ENCODE assay signal across 9 cellular contexts in the genomic region with DNA sequence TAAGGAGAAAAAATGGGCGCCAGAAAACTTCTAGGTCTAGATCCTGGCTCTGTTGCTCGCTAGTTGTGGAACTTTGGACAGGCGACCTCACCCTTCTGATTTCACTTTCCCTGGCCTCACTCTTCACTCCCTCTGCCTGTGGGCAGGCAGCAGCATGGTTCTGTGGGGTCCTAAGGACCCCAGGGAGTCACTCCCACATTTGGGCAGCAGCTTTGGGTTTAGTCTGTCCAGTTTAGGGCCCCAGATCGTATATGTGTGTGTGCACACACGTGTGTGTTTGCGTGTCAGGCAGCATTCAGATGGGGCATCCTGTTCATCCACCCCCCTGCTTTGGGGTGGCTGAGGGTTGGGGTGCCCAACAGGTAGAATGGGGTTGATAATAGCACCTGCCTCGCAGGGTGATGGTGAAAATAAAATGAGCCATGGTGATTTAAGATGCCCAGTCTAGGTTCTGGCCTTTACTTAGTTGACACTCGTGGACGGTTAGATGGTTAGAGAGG.
DNase-seq lines count a peak whose midpoint lies in the region; ATAC-seq and TF ChIP-seq lines count a peak whose summit lies in the region.
"Had no signal": no experiment of that assay in that cellular context is flagged by ENCODE, and none has a peak within 500 bp of the region (broad histone marks: within the 10 kb centered on the region; RNA-seq: fewer than 3 reads in every experiment).

No MANE protein-coding gene starts in this region.

- H3K4me3 Mint-ChIP-seq in CD8-positive, alpha-beta T cell = peak overlapping the region; percentile 76
- H3K4me3 Mint-ChIP-seq in activated naive CD8-positive, alpha-beta T cell treated with anti-CD3 and anti-CD28 coated beads, Interleukin-2, amount 50 U/mL, for 24 hours = peak overlapping the region; percentile 64
- peak overlapping the region; percentile 76 to 98 (median 90) for H3K4me3 Mint-ChIP-seq in naive thymus-derived CD4-positive, alpha-beta T cell

- intact Hi-C loops in CD8-positive, alpha-beta T cell (cut with DNase I, micrococcal nuclease) = loop anchor here (1.0 to 5.0 kb wide), 6 partner anchors 15 to 666 kb away; a partner anchor contains a TSS
- intact Hi-C loops in naive thymus-derived CD4-positive, alpha-beta T cell (cut with micrococcal nuclease) = loop anchor here (1.0 to 5.0 kb wide), 3 partner anchors 15 to 671 kb away; a partner anchor contains a TSS

- peak overlapping the region; percentile 97 for H3K27ac Mint-ChIP-seq in CD8-positive, alpha-beta T cell
- peak overlapping the region; percentile 93 for H3K27ac Mint-ChIP-seq in activated naive CD8-positive, alpha-beta T cell treated with anti-CD3 and anti-CD28 coated beads, Interleukin-2, amount 50 U/mL, for 24 hours
- H3K27ac Mint-ChIP-seq in naive thymus-derived CD4-positive, alpha-beta T cell = peak overlapping the region; percentile 95 to 98 (median 97)

- DNase-seq in CD8-positive, alpha-beta T cell = peak in 2 of 7 experiments; percentile 42 to 57
- no peak for DNase-seq in activated naive CD8-positive, alpha-beta T cell treated with anti-CD3 and anti-CD28 coated beads, Interleukin-2, amount 50 U/mL, for 24 hours
- peak in 1 of 9 donors; percentile 8 for DNase-seq in naive thymus-derived CD4-positive, alpha-beta T cell
- DNase-seq in stimulated activated CD4-positive, alpha-beta T cell treated with anti-CD3 and anti-CD28 coated beads, Interleukin-4, amount 100 ng/mL, for 24 hours = no peak
- no peak for DNase-seq in SK-N-DZ (ENCODE audit: low spot score)
- DNase-seq in dedifferentiated amniotic fluid mesenchymal stem cell (ENCODE audit: extremely low spot score) = no peak
- DNase-seq in cerebellum (ENCODE audit: low spot score) = no peak
- DNase-seq: Calu3 had no signal

- no peaks in the 10 kb centered on the region for H3K27me3 ChIP-seq in CD8-positive, alpha-beta T cell (ENCODE audit: insufficient read depth, low read length)
- no peaks in the 10 kb centered on the region for H3K27me3 ChIP-seq in naive thymus-derived CD4-positive, alpha-beta T cell (ENCODE audit: control insufficient read depth in 2 of 2, insufficient read depth in 2 of 2, low read length in 2 of 2)

- CTCF ChIA-PET in CD8-positive, alpha-beta T cell (lab: Charles Lee) = interaction anchor here (0.9 to 6.0 kb wide), 5 partner anchors 9 to 65 kb away, joined by 3 to 48 read pairs (median 5); no protein-coding TSS in a partner anchor
- CTCF ChIA-PET in naive thymus-derived CD4-positive, alpha-beta T cell (lab: Charles Lee) = interaction anchor here (1.0 to 2.6 kb wide), 4 partner anchors 12 to 17 kb away, joined by 6 to 19 read pairs (median 10); no protein-coding TSS in a partner anchor

- H3K36me3 Mint-ChIP-seq in CD8-positive, alpha-beta T cell = peaks cover 6% of the 10 kb centered on the region
- H3K36me3 Mint-ChIP-seq in activated naive CD8-positive, alpha-beta T cell treated with anti-CD3 and anti-CD28 coated beads, Interleukin-2, amount 50 U/mL, for 24 hours (ENCODE audit: low read depth) = no peaks in the 10 kb centered on the region
- peaks cover 0 to 5% (median 0%) of the 10 kb centered on the region in 5 donors for H3K36me3 Mint-ChIP-seq in naive thymus-derived CD4-positive, alpha-beta T cell

- H3K9me3 ChIP-seq in CD8-positive, alpha-beta T cell (ENCODE audit: low read length) = no peaks in the 10 kb centered on the region
- no peaks in the 10 kb centered on the region for H3K9me3 ChIP-seq in naive thymus-derived CD4-positive, alpha-beta T cell (ENCODE audit: control insufficient read depth in 2 of 3, low read length in 3 of 3)

- H3K4me1 ChIP-seq in CD8-positive, alpha-beta T cell (ENCODE audit: insufficient read depth, low read length) = peaks cover 99% of the 10 kb centered on the region
- peaks cover 75 to 90% of the 10 kb centered on the region in 2 donors for H3K4me1 ChIP-seq in naive thymus-derived CD4-positive, alpha-beta T cell (ENCODE audit: control insufficient read depth in 2 of 2, insufficient read depth in 2 of 2, low read length in 2 of 2)

- ATAC-seq in CD8-positive, alpha-beta T cell = peak; percentile 15
- peak; percentile 3 for ATAC-seq in HG03342 (IDR thresholded peaks at IDR 0.05; ENCODE audit: unreplicated experiment)
- no peak for ATAC-seq in activated naive CD8-positive, alpha-beta T cell treated with anti-CD3 and anti-CD28 coated beads, Interleukin-2, amount 50 U/mL, for 24 hours
- ATAC-seq in naive thymus-derived CD4-positive, alpha-beta T cell = no peak

- no peak for TF ChIP-seq CTCF in CD8-positive, alpha-beta T cell (IDR thresholded peaks at IDR 0.05)

- no peaks in the 10 kb centered on the region for H3K9me3 Mint-ChIP-seq in CD8-positive, alpha-beta T cell
- H3K9me3 Mint-ChIP-seq in activated naive CD8-positive, alpha-beta T cell treated with anti-CD3 and anti-CD28 coated beads, Interleukin-2, amount 50 U/mL, for 24 hours = no peaks in the 10 kb centered on the region
- H3K9me3 Mint-ChIP-seq in naive thymus-derived CD4-positive, alpha-beta T cell = no peaks in the 10 kb centered on the region

- peak overlapping the region; percentile 20 for H3K4me3 ChIP-seq in CD8-positive, alpha-beta T cell (ENCODE audit: low read depth, low read length)
- H3K4me3 ChIP-seq in naive thymus-derived CD4-positive, alpha-beta T cell (ENCODE audit: low read length) = peak overlapping the region; percentile 9

- H3K27ac ChIP-seq in CD8-positive, alpha-beta T cell (ENCODE audit: low read depth, low read length) = peak overlapping the region; percentile 76
- peak overlapping the region; percentile 90 for H3K27ac ChIP-seq in naive thymus-derived CD4-positive, alpha-beta T cell (ENCODE audit: low read depth, low read length)

- no peaks in the 10 kb centered on the region for H3K27me3 Mint-ChIP-seq in CD8-positive, alpha-beta T cell (ENCODE audit: low read depth)
- H3K27me3 Mint-ChIP-seq in activated naive CD8-positive, alpha-beta T cell treated with anti-CD3 and anti-CD28 coated beads, Interleukin-2, amount 50 U/mL, for 24 hours = no peaks in the 10 kb centered on the region
- no peaks in the 10 kb centered on the region for H3K27me3 Mint-ChIP-seq in naive thymus-derived CD4-positive, alpha-beta T cell

- H3K4me1 Mint-ChIP-seq in CD8-positive, alpha-beta T cell (ENCODE audit: low read depth) = peaks cover 96% of the 10 kb centered on the region
- peaks cover 96% of the 10 kb centered on the region for H3K4me1 Mint-ChIP-seq in activated naive CD8-positive, alpha-beta T cell treated with anti-CD3 and anti-CD28 coated beads, Interleukin-2, amount 50 U/mL, for 24 hours
- H3K4me1 Mint-ChIP-seq in naive thymus-derived CD4-positive, alpha-beta T cell = peaks cover 79 to 99% (median 89%) of the 10 kb centered on the region in 7 donors

- POLR2A ChIA-PET in CD8-positive, alpha-beta T cell (lab: Charles Lee) = interaction anchor here (0.9 to 9.5 kb wide), 5 partner anchors 10 to 184 kb away, joined by 3 to 172 read pairs (median 6); no protein-coding TSS in a partner anchor
- POLR2A ChIA-PET in naive thymus-derived CD4-positive, alpha-beta T cell (lab: Charles Lee) = interaction anchor here (0.6 to 8.6 kb wide), 4 partner anchors 9 to 28 kb away, joined by 3 to 176 read pairs (median 10); no protein-coding TSS in a partner anchor

- H3K36me3 ChIP-seq in CD8-positive, alpha-beta T cell (ENCODE audit: insufficient read depth, low read length) = no peaks in the 10 kb centered on the region
- peaks cover 0 to under 1% (median 0%) of the 10 kb centered on the region in 3 experiments for H3K36me3 ChIP-seq in naive thymus-derived CD4-positive, alpha-beta T cell (ENCODE audit: control insufficient read depth in 2 of 3, insufficient read depth in 3 of 3, low read length in 3 of 3)

Comparison
In these comparisons a context has a peak if more than half of its experiments do, and no peak if none do; other contexts are left out.
1. ATAC-seq: peak in CD8-positive, alpha-beta T cell (single experiment) and HG03342 (single experiment); none in activated naive CD8-positive, alpha-beta T cell treated with anti-CD3 and anti-CD28 coated beads, Interleukin-2, amount 50 U/mL, for 24 hours (single experiment) and naive thymus-derived CD4-positive, alpha-beta T cell (single experiment).
2. Peak in every context shown above with its lines, with median percentiles within 50 percentile points of each other: H3K27ac Mint-ChIP-seq and H3K4me3 Mint-ChIP-seq.